ENCODE assay signal across 25 cellular contexts in genomic region chr9:116372081-116372673, GRCh38.
"Had no signal": no experiment of that assay in that cellular context is flagged by ENCODE, and none has a peak within 500 bp of the region (broad histone marks: within the 10 kb centered on the region; RNA-seq: fewer than 3 reads in every experiment).

No MANE protein-coding gene starts in this region.

- DNase-seq: activated CD4-positive, alpha-beta T cell treated with anti-CD3 and anti-CD28 coated beads for 48 hours; activated CD4-positive, alpha-beta T cell treated with anti-CD3 and anti-CD28 coated beads, Interleukin-2, amount 50 U/mL, for 4 hours; activated CD4-positive, CD25-positive, alpha-beta regulatory T cell treated with anti-CD3 and anti-CD28 coated beads, Interleukin-2, amount 50 U/mL, for 72 hours; activated CD8-positive, alpha-beta memory T cell treated with anti-CD3 and anti-CD28 coated beads, Interleukin-2, amount 50 U/mL, for 48 hours; activated CD8-positive, alpha-beta T cell treated with anti-CD3 and anti-CD28 coated beads, Interleukin-2, amount 10 ng/mL, durations not matched to agents 7 days and 5 days; activated effector memory CD4-positive, alpha-beta T cell treated with Interleukin-2 at 50 U/mL for 16 hours; activated naive CD4-positive, alpha-beta T cell; activated T-cell treated with anti-CD3 and anti-CD28 coated beads, Interleukin-2, amount 50 U/mL, for 1 hour; body of pancreas; MG63; NCI-H1105 treated with DMSO at 0.1 percent for 48 hours; NCI-H1436 treated with DMSO at 0.1 percent for 48 hours; NCI-H187; NCI-H2081; NCI-H446; NCI-H524; Peyer's patch; SHP77 treated with DMSO at 0.1 percent for 48 hours; T-helper 17 cell; T-helper 9 cell had no signal

- H3K27me3 Mint-ChIP-seq: activated naive CD4-positive, alpha-beta T cell treated with anti-CD3 and anti-CD28 coated beads, Interleukin-2, amount 50 U/mL, for 24 hours; T-helper 17 cell had no signal

- H3K27ac Mint-ChIP-seq: activated CD8-positive, alpha-beta T cell treated with anti-CD3 and anti-CD28 coated beads, Interleukin-2, amount 10 ng/mL, durations not matched to agents 7 days and 5 days; activated naive CD4-positive, alpha-beta T cell treated with anti-CD3 and anti-CD28 coated beads, Interleukin-2, amount 50 U/mL, for 24 hours; activated T-helper 1 cell treated with anti-CD3 and anti-CD28 coated beads, Interleukin-12 subunit alpha, Interleukin-12 subunit beta, Interleukin-2, Interleukin-4 antibody, amounts not matched to agents 30 ng/mL and 10 ng/mL and 1 ng/mL, durations not matched to agents 14 hours and 24 hours and 36 hours; T-helper 17 cell; WTC11 had no signal

- H3K4me3 Mint-ChIP-seq: activated CD8-positive, alpha-beta T cell treated with anti-CD3 and anti-CD28 coated beads, Interleukin-2, amount 10 ng/mL, durations not matched to agents 7 days and 5 days; activated naive CD4-positive, alpha-beta T cell treated with anti-CD3 and anti-CD28 coated beads, Interleukin-2, amount 50 U/mL, for 24 hours; activated T-helper 1 cell treated with anti-CD3 and anti-CD28 coated beads, Interleukin-12 subunit alpha, Interleukin-12 subunit beta, Interleukin-2, Interleukin-4 antibody, amounts not matched to agents 30 ng/mL and 10 ng/mL and 1 ng/mL, durations not matched to agents 14 hours and 24 hours and 36 hours; T-helper 17 cell; WTC11 had no signal

- H3K27ac ChIP-seq: ascending aorta, body of pancreas, Peyer's patch, RWPE1 had no signal

- H3K4me3 ChIP-seq: ascending aorta, body of pancreas, MG63, Peyer's patch had no signal

- H3K36me3 ChIP-seq: ascending aorta, MG63, Peyer's patch had no signal

- H3K27me3 ChIP-seq: ascending aorta, body of pancreas, MG63, Peyer's patch had no signal

- H3K9me3 Mint-ChIP-seq: activated naive CD4-positive, alpha-beta T cell treated with anti-CD3 and anti-CD28 coated beads, Interleukin-2, amount 50 U/mL, for 24 hours; WTC11 had no signal

- H3K4me1 Mint-ChIP-seq: activated naive CD4-positive, alpha-beta T cell treated with anti-CD3 and anti-CD28 coated beads, Interleukin-2, amount 50 U/mL, for 24 hours; T-helper 17 cell; WTC11 had no signal

- H3K9me3 ChIP-seq: ascending aorta, body of pancreas, MG63, Peyer's patch had no signal

- H3K4me1 ChIP-seq: ascending aorta, body of pancreas, Peyer's patch had no signal

- H3K36me3 Mint-ChIP-seq: activated naive CD4-positive, alpha-beta T cell treated with anti-CD3 and anti-CD28 coated beads, Interleukin-2, amount 50 U/mL, for 24 hours; WTC11 had no signal

- ATAC-seq: activated CD8-positive, alpha-beta T cell treated with anti-CD3 and anti-CD28 coated beads, Interleukin-2, amount 10 ng/mL, durations not matched to agents 7 days and 5 days; body of pancreas; T-helper 17 cell; WTC11 had no signal
